ENCODE assay signal across 27 cellular contexts in genomic region chr7:95874541-95875265, GRCh38.
DNase-seq lines count a peak whose midpoint lies in the region; ATAC-seq and TF ChIP-seq lines count a peak whose summit lies in the region.
"Had no signal": no experiment of that assay in that cellular context is flagged by ENCODE, and none has a peak within 500 bp of the region (broad histone marks: within the 10 kb centered on the region; RNA-seq: fewer than 3 reads in every experiment).

No MANE protein-coding gene starts in this region.

- peaks cover 22% of the 10 kb centered on the region for H3K9me3 ChIP-seq in mesenchymal stem cell (ENCODE audit: control insufficient read depth, low read length)
- no peaks in the 10 kb centered on the region for H3K9me3 ChIP-seq in tibial artery

- H3K18ac ChIP-seq in mesenchymal stem cell (ENCODE audit: low read depth in 1 of 2, low read length in 2 of 2), result no peak overlapping the region

- H3K4me3 ChIP-seq in mesenchymal stem cell (ENCODE audit: insufficient read depth in 1 of 2, low read depth in 1 of 2, low read length in 2 of 2), result no peak overlapping the region
- no peak overlapping the region for H3K4me3 ChIP-seq in tibial artery

- H3K4me1 ChIP-seq in mesenchymal stem cell (ENCODE audit: control insufficient read depth, insufficient read depth, low read depth, low read length) (peaks cover 2% of the 10 kb centered on the region), tibial artery (peaks cover 0 to 34% (median 17%) of the 10 kb centered on the region in 4 donors)

- 85% methylated on average over 4 of the region's 4 CpGs for WGBS in mesenchymal stem cell

- no peak overlapping the region for H4K8ac ChIP-seq in mesenchymal stem cell (ENCODE audit: low read length)

- peak overlapping the region; percentile 5 for H2BK120ac ChIP-seq in mesenchymal stem cell (ENCODE audit: low read depth, low read length)

- DNase-seq in NCI-H2227 treated with DMSO at 0.1 percent for 48 hours (lab: John Stamatoyannopoulos, UW) (peak; percentile 22), cerebellar cortex (ENCODE audit: low spot score) (peak; percentile 85), mesenchymal stem cell (no peak), tibial artery (no peak)
- DNase-seq: activated CD4-positive, CD25-positive, alpha-beta regulatory T cell treated with anti-CD3 and anti-CD28 coated beads, Interleukin-2, amount 50 U/mL, for 72 hours; activated naive CD4-positive, alpha-beta T cell treated with anti-CD3 and anti-CD28 coated beads for 36 hours; activated T-cell treated with anti-CD3 and anti-CD28 coated beads, Interleukin-2, amount 50 U/mL, for 24 hours; amygdala; CD4-positive, alpha-beta T cell; central memory CD4-positive, alpha-beta T cell; effector CD4-positive, alpha-beta T cell; erythroblast; foreskin melanocyte; GDM1; kidney; MV-4-11; naive thymus-derived CD4-positive, alpha-beta T cell; NCI-H1694 treated with DMSO at 0.1 percent for 48 hours; NCI-H2171 treated with DMSO at 0.1 percent for 48 hours; NCI-H69; SIG-M5; stimulated activated CD4-positive, alpha-beta T cell treated with anti-CD3 and anti-CD28 coated beads, Interleukin-15, amount 100 ng/mL, for 24 hours; T-cell had no signal

- TF ChIP-seq CTCF in tibial artery (IDR thresholded peaks at IDR 0.05), result no peak

- H3K14ac ChIP-seq in mesenchymal stem cell (ENCODE audit: low read length in 2 of 2), result no peak overlapping the region

- H3K4me2 ChIP-seq in mesenchymal stem cell (ENCODE audit: low read length, poor library complexity, severe bottlenecking), result no peak overlapping the region

- H3K36me3 ChIP-seq in mesenchymal stem cell (ENCODE audit: control insufficient read depth in 1 of 2, insufficient read depth in 2 of 2, low read depth in 1 of 2, low read length in 2 of 2) (no peaks in the 10 kb centered on the region), tibial artery (no peaks in the 10 kb centered on the region)

- no peak overlapping the region for H2BK5ac ChIP-seq in mesenchymal stem cell (ENCODE audit: low read depth, low read length, poor library complexity, severe bottlenecking)

- H3K23ac ChIP-seq in mesenchymal stem cell (ENCODE audit: low read length in 2 of 2), result no peak overlapping the region

- H4K91ac ChIP-seq in mesenchymal stem cell (ENCODE audit: low read length), result no peak overlapping the region

- H3K9ac ChIP-seq in mesenchymal stem cell (ENCODE audit: low read length), result no peak overlapping the region

- H2AFZ ChIP-seq in mesenchymal stem cell (ENCODE audit: low read depth, low read length), result no peak overlapping the region

- no peak overlapping the region for H2AK5ac ChIP-seq in mesenchymal stem cell (ENCODE audit: low read length, severe bottlenecking)

- no peak overlapping the region for H2BK12ac ChIP-seq in mesenchymal stem cell (ENCODE audit: low read length in 2 of 2)

- H3K4ac ChIP-seq in mesenchymal stem cell (ENCODE audit: low read depth in 1 of 2, low read length in 2 of 2), result no peak overlapping the region

- no peaks in the 10 kb centered on the region for H3K79me1 ChIP-seq in mesenchymal stem cell (replicated peaks; ENCODE audit: low read length, poor library complexity, severe bottlenecking)

- ATAC-seq in HG03342 (IDR thresholded peaks at IDR 0.05; ENCODE audit: unreplicated experiment) (no peak), HG03520 (IDR thresholded peaks at IDR 0.05; ENCODE audit: unreplicated experiment) (no peak), HG03457 (IDR thresholded peaks at IDR 0.05; ENCODE audit: unreplicated experiment) (no peak)
- ATAC-seq: naive thymus-derived CD4-positive, alpha-beta T cell; sciatic nerve; T-cell had no signal

- no peak overlapping the region for H2BK15ac ChIP-seq in mesenchymal stem cell (ENCODE audit: low read depth, poor library complexity, severe bottlenecking)

- H3K27ac ChIP-seq in mesenchymal stem cell (ENCODE audit: low read length, poor library complexity, severe bottlenecking), result no peak overlapping the region
- peak overlapping the region; percentile 17 to 48 for H3K27ac ChIP-seq in tibial artery

- intact Hi-C loops in tibial artery (cut with DNase I; ENCODE audit: low total_unique reads), result no loop called here

- H3K27me3 ChIP-seq in mesenchymal stem cell (ENCODE audit: control insufficient read depth in 1 of 2, insufficient read depth in 1 of 2, low read length in 2 of 2), result peaks cover 0 to 9% of the 10 kb centered on the region in 2 experiments
- H3K27me3 ChIP-seq in tibial artery, result no peaks in the 10 kb centered on the region

Comparison
In these comparisons a context has a peak if more than half of its experiments do, and no peak if none do; other contexts are left out.
1. DNase-seq: peak in NCI-H2227 treated with DMSO at 0.1 percent for 48 hours (single experiment) and cerebellar cortex (single experiment); none in mesenchymal stem cell (single experiment) and tibial artery (0 of 2).